Comparison of ENCODE assay signal across 8 cellular contexts in the genomic region with DNA sequence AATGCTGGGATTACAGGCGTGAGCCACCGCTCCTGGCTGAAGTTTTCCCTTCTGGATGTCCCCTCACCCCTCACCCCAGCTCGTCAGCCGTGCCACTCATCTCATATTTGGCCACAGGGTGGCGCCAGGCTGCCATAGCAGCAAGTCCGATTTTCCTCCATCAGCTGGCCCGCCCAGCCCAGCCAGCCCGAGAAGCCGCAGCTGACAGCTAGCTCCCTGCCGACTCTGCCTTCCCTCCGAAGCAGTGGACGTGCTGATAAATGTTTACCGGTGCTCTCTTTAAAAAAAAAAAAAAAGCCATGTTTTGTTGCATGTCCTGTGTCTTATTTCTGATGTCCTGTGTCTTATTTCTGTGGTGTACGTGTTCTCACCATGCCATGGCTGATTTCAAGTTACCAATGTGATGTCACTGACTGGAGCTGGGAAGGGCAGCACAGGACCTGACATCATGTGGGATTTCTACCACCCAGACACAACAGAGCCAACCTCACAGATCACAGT. TPM values are rescaled to one million over a fixed set of nuclear protein-coding genes. Genes with fewer than 3 reads are reported as not detected.
DNase-seq lines count a peak whose midpoint lies in the region; ATAC-seq and TF ChIP-seq lines count a peak whose summit lies in the region.

No MANE protein-coding gene starts in this region.

- no peak overlapping the region for H3K27ac Mint-ChIP-seq in activated CD4-positive, alpha-beta T cell treated with anti-CD3 and anti-CD28 coated beads for 36 hours

- H3K9me3 Mint-ChIP-seq in activated CD4-positive, alpha-beta T cell treated with anti-CD3 and anti-CD28 coated beads for 36 hours (ENCODE audit: low read depth): no peaks in the 10 kb centered on the region

- CTCF ChIA-PET in activated CD4-positive, alpha-beta T cell treated with anti-CD3 and anti-CD28 coated beads for 36 hours (lab: Charles Lee): interaction anchor here (0.6 to 21.0 kb wide), 46 partner anchors 9 to 567 kb away, joined by 3 to 616 read pairs (median 4); partner anchors contain the start of genes HBEGF, IK, NDUFA2 and PFDN1

- no peak overlapping the region for H3K4me3 Mint-ChIP-seq in activated CD4-positive, alpha-beta T cell treated with anti-CD3 and anti-CD28 coated beads for 36 hours

- intact Hi-C loops in activated CD4-positive, alpha-beta T cell treated with anti-CD3 and anti-CD28 coated beads for 36 hours (cut with DNase I, micrococcal nuclease): loop anchor here (1.0 to 5.0 kb wide), 5 partner anchors 107 to 478 kb away; partner anchors contain the start of gene TMCO6 (in 1 of the 2)

- H3K27me3 Mint-ChIP-seq in activated CD4-positive, alpha-beta T cell treated with anti-CD3 and anti-CD28 coated beads for 36 hours: no peaks in the 10 kb centered on the region

- DNase-seq in NCI-H446 (lab: John Stamatoyannopoulos, UW) (peak; percentile 29 to 80), cerebellar cortex (ENCODE audit: low spot score) (peak; percentile 93), left lobe of liver (ENCODE audit: low spot score) (peak; percentile 86), NCI-H187 treated with DMSO at 0.1 percent for 48 hours (lab: John Stamatoyannopoulos, UW) (no peak)
- DNase-seq in activated CD4-positive, alpha-beta T cell treated with anti-CD3 and anti-CD28 coated beads for 36 hours: peak; percentile 93
- peak; percentile 73 for DNase-seq in stimulated activated CD4-positive, alpha-beta T cell treated with anti-CD3 and anti-CD28 coated beads, Interleukin-2, amount 100 ng/mL, for 4 hours (ENCODE audit: low read depth)

- H3K4me1 Mint-ChIP-seq in activated CD4-positive, alpha-beta T cell treated with anti-CD3 and anti-CD28 coated beads for 36 hours: peaks cover 27% of the 10 kb centered on the region

- POLR2A ChIA-PET in activated CD4-positive, alpha-beta T cell treated with anti-CD3 and anti-CD28 coated beads for 36 hours (lab: Charles Lee): interaction anchor here (0.7 to 1.0 kb wide), 3 partner anchors 102 to 119 kb away, joined by 3 to 4 read pairs (median 3); partner anchors contain the start of gene HBEGF

- peaks cover 19% of the 10 kb centered on the region for H3K36me3 Mint-ChIP-seq in activated CD4-positive, alpha-beta T cell treated with anti-CD3 and anti-CD28 coated beads for 36 hours (ENCODE audit: low read depth)

- ATAC-seq in HG02938 (IDR thresholded peaks at IDR 0.05; ENCODE audit: unreplicated experiment) (peak; percentile 71), left lobe of liver (peak; percentile 77)
- peak; percentile 71 for ATAC-seq in activated CD4-positive, alpha-beta T cell treated with anti-CD3 and anti-CD28 coated beads for 36 hours

- peak; percentile 86 for TF ChIP-seq CTCF in GM12872 (IDR thresholded peaks at IDR 0.05; ENCODE audit: insufficient read depth, low read depth, low read length)

RNA-seq across cellular contexts. Expression of gene PFDN1, which starts 58.3 kb away (rescaled TPM):
- 10 to 100 TPM; 52.6 to 63.2 TPM for total RNA-seq in activated CD4-positive, alpha-beta T cell treated with anti-CD3 and anti-CD28 coated beads for 36 hours
- total RNA-seq in left lobe of liver: 11.0 TPM
